ENCODE assay signal across 1 cellular context in the genomic region with DNA sequence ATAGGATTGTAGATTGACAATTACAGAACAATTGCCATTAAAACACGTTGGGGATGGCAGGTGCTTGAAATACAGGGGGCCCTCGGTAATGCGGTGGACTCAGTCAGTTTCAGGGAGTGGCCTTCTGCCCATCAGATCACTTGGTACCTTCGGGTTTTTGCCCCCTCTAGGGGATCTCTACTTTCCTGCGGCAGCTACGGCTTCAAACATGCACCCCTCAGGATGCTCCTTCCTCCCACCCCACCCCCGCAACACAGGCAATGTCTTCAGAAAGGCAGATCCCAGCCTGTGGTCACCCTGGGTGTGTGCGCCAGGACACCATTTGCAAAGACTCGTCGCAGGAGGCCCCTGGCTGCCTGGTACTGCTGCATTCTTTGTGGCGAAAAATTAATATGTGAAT.
TF ChIP-seq lines count a peak whose summit lies in the region.

No MANE protein-coding gene starts in this region.

TF ChIP-seq in GM23338, 12 proteins besides CTCF, POLR2A, EP300 and RAD21 (continued from another document):
- TF ChIP-seq, protein P1, sequence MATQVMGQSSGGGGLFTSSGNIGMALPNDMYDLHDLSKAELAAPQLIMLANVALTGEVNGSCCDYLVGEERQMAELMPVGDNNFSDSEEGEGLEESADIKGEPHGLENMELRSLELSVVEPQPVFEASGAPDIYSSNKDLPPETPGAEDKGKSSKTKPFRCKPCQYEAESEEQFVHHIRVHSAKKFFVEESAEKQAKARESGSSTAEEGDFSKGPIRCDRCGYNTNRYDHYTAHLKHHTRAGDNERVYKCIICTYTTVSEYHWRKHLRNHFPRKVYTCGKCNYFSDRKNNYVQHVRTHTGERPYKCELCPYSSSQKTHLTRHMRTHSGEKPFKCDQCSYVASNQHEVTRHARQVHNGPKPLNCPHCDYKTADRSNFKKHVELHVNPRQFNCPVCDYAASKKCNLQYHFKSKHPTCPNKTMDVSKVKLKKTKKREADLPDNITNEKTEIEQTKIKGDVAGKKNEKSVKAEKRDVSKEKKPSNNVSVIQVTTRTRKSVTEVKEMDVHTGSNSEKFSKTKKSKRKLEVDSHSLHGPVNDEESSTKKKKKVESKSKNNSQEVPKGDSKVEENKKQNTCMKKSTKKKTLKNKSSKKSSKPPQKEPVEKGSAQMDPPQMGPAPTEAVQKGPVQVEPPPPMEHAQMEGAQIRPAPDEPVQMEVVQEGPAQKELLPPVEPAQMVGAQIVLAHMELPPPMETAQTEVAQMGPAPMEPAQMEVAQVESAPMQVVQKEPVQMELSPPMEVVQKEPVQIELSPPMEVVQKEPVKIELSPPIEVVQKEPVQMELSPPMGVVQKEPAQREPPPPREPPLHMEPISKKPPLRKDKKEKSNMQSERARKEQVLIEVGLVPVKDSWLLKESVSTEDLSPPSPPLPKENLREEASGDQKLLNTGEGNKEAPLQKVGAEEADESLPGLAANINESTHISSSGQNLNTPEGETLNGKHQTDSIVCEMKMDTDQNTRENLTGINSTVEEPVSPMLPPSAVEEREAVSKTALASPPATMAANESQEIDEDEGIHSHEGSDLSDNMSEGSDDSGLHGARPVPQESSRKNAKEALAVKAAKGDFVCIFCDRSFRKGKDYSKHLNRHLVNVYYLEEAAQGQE (IDR thresholded peaks at IDR 0.05; ENCODE audit: unreplicated experiment), result no peak
- no peak for TF ChIP-seq ZNF331 (CRISPR knock-in tag; IDR thresholded peaks at IDR 0.05; ENCODE audit: low read depth)
- TF ChIP-seq STAT1 (IDR thresholded peaks at IDR 0.05; ENCODE audit: unreplicated experiment), result no peak
- TF ChIP-seq NANOG (IDR thresholded peaks at IDR 0.05; ENCODE audit: borderline replicate concordance), result no peak
- TF ChIP-seq JUNB (IDR thresholded peaks at IDR 0.05; ENCODE audit: unreplicated experiment), result no peak
- no peak for TF ChIP-seq EZH2phosphoT487 (IDR thresholded peaks at IDR 0.05; ENCODE audit: unreplicated experiment)
- no peak for TF ChIP-seq EZH2 (IDR thresholded peaks at IDR 0.05; ENCODE audit: low read depth, unreplicated experiment)
TF ChIP-seq in GM23338: peak in this region for 0.
